ENCODE assay signal across 8 cellular contexts in the genomic region with DNA sequence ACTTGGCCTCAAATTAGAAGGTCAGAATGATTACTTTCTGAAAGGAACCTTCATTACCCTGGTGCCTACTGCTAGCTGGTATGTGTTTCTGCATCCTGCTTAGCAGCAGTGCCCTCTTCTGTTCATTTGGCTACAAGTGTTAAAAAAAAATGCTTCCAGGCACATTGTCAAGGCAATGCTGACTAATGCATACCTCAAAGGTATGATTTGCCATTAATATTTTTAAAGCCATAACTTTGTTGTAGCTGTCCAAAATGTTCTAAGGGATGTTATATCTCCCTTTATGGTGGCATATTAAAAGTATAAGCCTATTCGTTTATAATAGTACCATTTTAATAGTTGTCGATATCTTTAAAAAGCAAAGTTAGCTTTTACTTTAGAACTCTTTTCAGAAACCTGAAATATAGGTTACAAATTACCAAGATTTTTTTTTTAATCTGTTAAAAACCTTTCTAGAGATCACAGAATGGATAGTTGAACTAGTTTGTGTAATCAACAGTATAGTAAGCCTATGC. TPM values are rescaled to one million over a fixed set of nuclear protein-coding genes. Genes with fewer than 3 reads are reported as not detected.
DNase-seq lines count a peak whose midpoint lies in the region; ATAC-seq, FAIRE-seq and TF ChIP-seq lines count a peak whose summit lies in the region.

No MANE protein-coding gene starts in this region.

- H3K79me2 ChIP-seq in fibroblast of lung (ENCODE audit: control insufficient read depth, insufficient read depth, low read length) (no peaks in the 10 kb centered on the region), neural cell (replicated peaks; ENCODE audit: insufficient read depth, low read length) (no peaks in the 10 kb centered on the region)

- no peaks in the 10 kb centered on the region for H3K27me3 ChIP-seq in fibroblast of lung (ENCODE audit: control insufficient read depth, insufficient read depth, low read length)
- no peaks in the 10 kb centered on the region for H3K27me3 ChIP-seq in neural cell (ENCODE audit: insufficient read depth, low read depth, low read length)

- H3K4me3 ChIP-seq in fibroblast of lung (replicated peaks in 1 of 4; ENCODE audit: control extremely low read depth in 1 of 4, insufficient read depth in 1 of 4, low read depth in 3 of 4, low read length in 4 of 4) (no peak overlapping the region), neural cell (ENCODE audit: low read length) (no peak overlapping the region)

- TF ChIP-seq RAD21 in neural cell (conservative IDR thresholded peaks at IDR 0.05), result peak; percentile 76

- peak; percentile 96 for FAIRE-seq in GM19239 (lab: Jason Lieb, UNC)

- H3K9me2 ChIP-seq in neural cell (ENCODE audit: insufficient read depth, low read length), result no peaks in the 10 kb centered on the region

- peaks cover 3% of the 10 kb centered on the region for H3K4me1 ChIP-seq in fibroblast of lung (ENCODE audit: control insufficient read depth, extremely low read depth, insufficient read depth, low read length)

- TF ChIP-seq CTCF in fibroblast of lung (conservative IDR thresholded peaks at IDR 0.05 in 1 of 2, IDR thresholded peaks at IDR 0.05 in 1 of 2; ENCODE audit: low read depth in 1 of 2, low read length in 2 of 2) (peak; percentile 78), neural cell (IDR thresholded peaks at IDR 0.05; ENCODE audit: poor library complexity, severe bottlenecking) (peak; percentile 75)

- no peaks in the 10 kb centered on the region for H3K9me3 ChIP-seq in fibroblast of lung (ENCODE audit: control insufficient read depth, insufficient read depth, low read depth, low read length)
- H3K9me3 ChIP-seq in neural cell (ENCODE audit: low read length), result no peaks in the 10 kb centered on the region

- H3K36me3 ChIP-seq in fibroblast of lung (ENCODE audit: control insufficient read depth, insufficient read depth, low read length), result peaks cover 4% of the 10 kb centered on the region
- no peaks in the 10 kb centered on the region for H3K36me3 ChIP-seq in neural cell (ENCODE audit: insufficient read depth, low read length)

- ATAC-seq in HG03108 (IDR thresholded peaks at IDR 0.05; ENCODE audit: unreplicated experiment), result peak; percentile 70

- TF ChIP-seq EP300 in neural cell (conservative IDR thresholded peaks at IDR 0.05; ENCODE audit: poor library complexity, severe bottlenecking), result no peak

- H3K4me2 ChIP-seq in fibroblast of lung (ENCODE audit: extremely low read depth, insufficient read depth, low read length) (no peak overlapping the region), neural cell (ENCODE audit: low read length) (no peak overlapping the region)

- H3K27ac ChIP-seq in fibroblast of lung (ENCODE audit: insufficient read depth, low read length), result no peak overlapping the region
- no peak overlapping the region for H3K27ac ChIP-seq in neural cell (ENCODE audit: low read length)

- no peaks in the 10 kb centered on the region for H3F3A ChIP-seq in neural cell (ENCODE audit: insufficient read depth, low read length, poor library complexity, severe bottlenecking)

- no peak overlapping the region for H2AFZ ChIP-seq in fibroblast of lung (ENCODE audit: low read length)
- H2AFZ ChIP-seq in neural cell (ENCODE audit: low read depth, low read length), result no peak overlapping the region

- peak; percentile 13 for DNase-seq in DMS79 treated with DMSO at 0.1 percent for 48 hours (lab: John Stamatoyannopoulos, UW)
- peak; percentile 9 for DNase-seq in GM19239 (ENCODE audit: insufficient read length, low spot score)
- peak; percentile 18 for DNase-seq in NCI-H2171 (lab: John Stamatoyannopoulos, UW)
- peak; percentile 9 to 41 for DNase-seq in activated CD4-positive, alpha-beta T cell treated with anti-CD3 and anti-CD28 coated beads for 4 hours
- DNase-seq in fibroblast of lung (ENCODE audit: low read depth in 2 of 2), result peak; percentile 78
- DNase-seq in NCI-H187 treated with DMSO at 0.1 percent for 48 hours (lab: John Stamatoyannopoulos, UW), result no peak

- H4K20me1 ChIP-seq in fibroblast of lung (ENCODE audit: control insufficient read depth, extremely low read depth, insufficient read depth, low read length) (no peaks in the 10 kb centered on the region), neural cell (ENCODE audit: insufficient read depth) (no peaks in the 10 kb centered on the region)

- H3K9ac ChIP-seq in fibroblast of lung (ENCODE audit: insufficient read depth, low read length) (no peak overlapping the region), neural cell (ENCODE audit: low read length) (no peak overlapping the region)

TF ChIP-seq in neural cell, 6 proteins besides CTCF, POLR2A, EP300 and RAD21:
- no peak for TF ChIP-seq EZH2 (IDR thresholded peaks at IDR 0.05; ENCODE audit: borderline replicate concordance, insufficient read depth, low read length, poor library complexity, severe bottlenecking)
- peak; percentile 75 for TF ChIP-seq SMC3 (conservative IDR thresholded peaks at IDR 0.05; ENCODE audit: poor library complexity)
TF ChIP-seq in neural cell: peak in this region for 1.

RNA-seq across cellular contexts. Expression of a gene that starts 52.0 kb away (rescaled TPM):
- 43.4 and 56.5 TPM in 2 replicates for total RNA-seq in fibroblast of lung
- polyA plus RNA-seq in fibroblast of lung, result 18.7 and 27.2 TPM in 2 replicates
- polyA plus RNA-seq in fibroblast of lung (2012), result 10.6 and 15.1 TPM in 2 replicates
- 3.7 and 7.5 TPM in 2 replicates for polyA minus RNA-seq in fibroblast of lung (ENCODE audit: low replicate concordance)
- 28.3 and 31.9 TPM in 2 replicates for polyA plus RNA-seq in neural cell
- polyA minus RNA-seq in neural cell, result 95.9 and 106 TPM in 2 replicates

RNA-seq across cellular contexts. Expression of a gene that starts 52.0 kb away (rescaled TPM):
- 149 and 205 TPM in 2 replicates for total RNA-seq in fibroblast of lung
- polyA plus RNA-seq in fibroblast of lung (44.8 and 121 TPM in 2 replicates), neural cell (5.6 and 6.6 TPM in 2 replicates)
- 31.2 and 81.1 TPM in 2 replicates for polyA plus RNA-seq in fibroblast of lung (2012)
- polyA minus RNA-seq in fibroblast of lung (ENCODE audit: low replicate concordance) (21.0 and 60.0 TPM in 2 replicates), neural cell (8.3 and 8.9 TPM in 2 replicates)
